2 cellular contexts compared by ENCODE assay signal in the genomic region with DNA sequence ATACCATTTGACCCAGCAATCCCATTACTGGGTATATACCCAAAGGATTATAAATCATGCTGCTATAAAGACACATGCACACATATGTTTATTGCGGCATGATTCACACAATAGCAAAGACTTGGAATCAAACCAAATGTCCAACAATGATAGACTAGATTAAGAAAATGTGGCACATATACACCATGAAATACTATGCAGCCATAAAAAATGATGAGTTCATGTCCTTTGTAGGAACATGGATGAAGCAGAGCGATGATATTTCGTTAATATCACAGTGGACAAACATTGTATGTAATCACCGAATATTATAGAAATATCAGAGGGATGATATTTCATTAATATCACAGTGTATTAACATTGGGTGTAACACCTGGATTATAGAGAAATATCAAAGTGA.
DNase-seq lines count a peak whose midpoint lies in the region; ATAC-seq, FAIRE-seq and TF ChIP-seq lines count a peak whose summit lies in the region.
"Not testable (repeated sequence)": the region's sequence is repeated elsewhere in the genome, so short reads cannot be mapped to it uniquely, and the experiment has no call there.

No MANE protein-coding gene starts in this region.

- H3K36me3 ChIP-seq in HEK293 (ENCODE audit: control insufficient read depth in 2 of 2, insufficient read depth in 1 of 2, low read length in 2 of 2); K562 (ENCODE audit: control insufficient read depth, insufficient read depth, low read length): not testable (repeated sequence)

- H3K9me1 ChIP-seq in K562 (ENCODE audit: control insufficient read depth, insufficient read depth, low read length): not testable (repeated sequence)

- not testable (repeated sequence) for H4K20me1 ChIP-seq in K562 (replicated peaks; ENCODE audit: control insufficient read depth, insufficient read depth, low read length)

- H3K4me2 ChIP-seq in K562 (ENCODE audit: insufficient read depth, low read length): not testable (repeated sequence)

- not testable (repeated sequence) for H3K27me3 ChIP-seq in K562 (ENCODE audit: control insufficient read depth in 2 of 2, insufficient read depth in 2 of 2, low read length in 2 of 2)

- not testable (repeated sequence) for TF ChIP-seq POLR2A in K562 (conservative IDR thresholded peaks at IDR 0.05)

- ATAC-seq in K562: not testable (repeated sequence)

- not testable (repeated sequence) for DNase-seq in K562 (ENCODE audit: extremely low read depth in 1 of 4, low spot score in 3 of 4)

- H3K4me1 ChIP-seq in HEK293 (ENCODE audit: control insufficient read depth, insufficient read depth, low read length); K562 (replicated peaks in 1 of 2; ENCODE audit: control insufficient read depth in 2 of 2, insufficient read depth in 2 of 2, low read length in 2 of 2): not testable (repeated sequence)

- CTCF ChIA-PET in HEK293 (lab: Yijun Ruan, JAX); K562 (lab: Yijun Ruan, JAX; ENCODE audit: low intra/inter-chr PET ratio): not testable (repeated sequence)

- TF ChIP-seq EP300 in K562 (IDR thresholded peaks at IDR 0.05; ENCODE audit: low read length): not testable (repeated sequence)

- H3K79me2 ChIP-seq in K562 (ENCODE audit: control insufficient read depth, insufficient read depth, low read length): not testable (repeated sequence)

- not testable (repeated sequence) for H3K27ac ChIP-seq in HEK293 (ENCODE audit: extremely low read depth, low read depth, low read length); K562 (ENCODE audit: extremely low read depth, low read depth, low read length)

- not testable (repeated sequence) for H3K9ac ChIP-seq in K562 (ENCODE audit: insufficient read depth in 1 of 2, low read depth in 2 of 2, low read length in 2 of 2)

- H3K9me3 ChIP-seq in HEK293 (ENCODE audit: control insufficient read depth, insufficient read depth, low read depth, low read length); K562 (replicated peaks; ENCODE audit: control insufficient read depth, insufficient read depth, low read depth, low read length): not testable (repeated sequence)

- 5% methylated on average over 4 of the region's 4 CpGs for WGBS in K562 (ENCODE audit: insufficient coverage, low coverage, missing lambda C conversion rate)

- not testable (repeated sequence) for H3K4me3 ChIP-seq in HEK293 (ENCODE audit: low read depth, low read length); K562

- not testable (repeated sequence) for FAIRE-seq in K562 (lab: Jason Lieb, UNC)

- POLR2A ChIA-PET in HEK293 (lab: Yijun Ruan, JAX); K562 (lab: Yijun Ruan, JAX): not testable (repeated sequence)

- not testable (repeated sequence) for TF ChIP-seq RAD21 in K562 (CRISPR knock-in tag; conservative IDR thresholded peaks at IDR 0.05 in 1 of 2, IDR thresholded peaks at IDR 0.05 in 1 of 2)

- in situ Hi-C loops in K562 (cut with MboI): not testable (repeated sequence)

- intact Hi-C loops in K562 (cut with micrococcal nuclease): not testable (repeated sequence)

- H2AFZ ChIP-seq in K562 (ENCODE audit: low read depth, low read length): not testable (repeated sequence)

- not testable (repeated sequence) for BruUV-seq in K562 (replicated peaks; lab: Mats Ljungman, UMichigan)

- TF ChIP-seq CTCF in HEK293 (tag by site-specific recombination; IDR thresholded peaks at IDR 0.05); K562 (IDR thresholded peaks at IDR 0.05 in 2 of 3, conservative IDR thresholded peaks at IDR 0.05 in 1 of 3; ENCODE audit: insufficient read depth in 2 of 3, low read depth in 1 of 3, low read length in 3 of 3): not testable (repeated sequence)

TF ChIP-seq in HEK293, 187 proteins besides CTCF, POLR2A, EP300 and RAD21:
- TF ChIP-seq, protein P1, sequence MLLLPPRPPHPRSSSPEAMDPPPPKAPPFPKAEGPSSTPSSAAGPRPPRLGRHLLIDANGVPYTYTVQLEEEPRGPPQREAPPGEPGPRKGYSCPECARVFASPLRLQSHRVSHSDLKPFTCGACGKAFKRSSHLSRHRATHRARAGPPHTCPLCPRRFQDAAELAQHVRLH (tag by site-specific recombination; IDR thresholded peaks at IDR 0.05): peak; percentile 76
- peak; percentile 98 for TF ChIP-seq ZNF146 (tag by site-specific recombination; IDR thresholded peaks at IDR 0.05)

TF ChIP-seq in K562, 482 proteins besides CTCF, POLR2A, EP300 and RAD21:
- TF ChIP-seq ZNF146 (CRISPR knock-in tag; IDR thresholded peaks at IDR 0.05; ENCODE audit: unreplicated experiment) (peak; percentile 89), KDM1A (IDR thresholded peaks at IDR 0.05) (peak in 1 of 2 experiments; percentile 19; a peak in 1 of 4 replicates), BCOR (IDR thresholded peaks at IDR 0.05) (peak; percentile 21; the same call in 1 of the 2 replicates)
